In genomic region chr9:128218518-128219389, GRCh38 we compare ENCODE assay signal across 8 cellular contexts. TPM values are rescaled to one million over a fixed set of nuclear protein-coding genes. Genes with fewer than 3 reads are reported as not detected.
DNase-seq lines count a peak whose midpoint lies in the region; ATAC-seq and TF ChIP-seq lines count a peak whose summit lies in the region.

No MANE protein-coding gene starts in this region.

- H3K4me3 Mint-ChIP-seq in CD4-positive, alpha-beta T cell, result peak overlapping the region; percentile 69

- peak overlapping the region; percentile 28 for H3K27ac Mint-ChIP-seq in CD4-positive, alpha-beta T cell

- TF ChIP-seq CTCF in CD4-positive, alpha-beta T cell (IDR thresholded peaks at IDR 0.05), result no peak
- no peak for TF ChIP-seq CTCF in retinal pigment epithelial cell (conservative IDR thresholded peaks at IDR 0.05; ENCODE audit: low read depth, low read length)

- H3K36me3 Mint-ChIP-seq in CD4-positive, alpha-beta T cell (ENCODE audit: low read depth), result no peaks in the 10 kb centered on the region

- no peaks in the 10 kb centered on the region for H3K9me3 ChIP-seq in CD4-positive, alpha-beta T cell (ENCODE audit: control insufficient read depth, low read length)

- H3K27me3 Mint-ChIP-seq in CD4-positive, alpha-beta T cell, result no peaks in the 10 kb centered on the region

- H3K27me3 ChIP-seq in CD4-positive, alpha-beta T cell (ENCODE audit: control insufficient read depth, insufficient read depth, low read length), result no peaks in the 10 kb centered on the region

- no peak overlapping the region for H3K27ac ChIP-seq in CD4-positive, alpha-beta T cell (ENCODE audit: low read depth, low read length)

- H3K4me1 Mint-ChIP-seq in CD4-positive, alpha-beta T cell (ENCODE audit: low read depth), result peaks cover 12% of the 10 kb centered on the region

- intact Hi-C loops in CD4-positive, alpha-beta T cell (cut with DNase I, micrococcal nuclease), result loop anchor here in 1 of 2 experiments (2.0 kb wide), 2 partner anchors 14 to 32 kb away; no protein-coding TSS in a partner anchor

- CTCF ChIA-PET in CD4-positive, alpha-beta T cell (lab: Charles Lee), result interaction anchor here (1.0 kb wide), 1 partner anchor 31 kb away, joined by 3 read pairs; no protein-coding TSS in a partner anchor

- ATAC-seq in CD4-positive, alpha-beta T cell (ENCODE audit: poor library complexity), result peak; percentile 96
- ATAC-seq in GM21360 (IDR thresholded peaks at IDR 0.05; ENCODE audit: unreplicated experiment), result peak; percentile 84

- no peaks in the 10 kb centered on the region for H3K9me3 Mint-ChIP-seq in CD4-positive, alpha-beta T cell

- DNase-seq in CD4-positive, alpha-beta T cell, result peak; percentile 79 to 91 (median 87)
- DNase-seq in HuH-7.5 (ENCODE audit: low spot score), result peak; percentile 64
- DNase-seq in T-helper 22 cell (ENCODE audit: low read depth), result peak; percentile 82
- DNase-seq in astrocyte of the hippocampus (ENCODE audit: low read depth, low spot score), result peak; percentile 92
- peak in 50 of 51 donors; percentile 17 to 89 (median 70) for DNase-seq in hypothalamus (lab: John Stamatoyannopoulos, UW)
- DNase-seq in retinal pigment epithelial cell (ENCODE audit: low read depth), result peak; percentile 79
- no peak for DNase-seq in SHP77 treated with DMSO at 0.1 percent for 48 hours (lab: John Stamatoyannopoulos, UW)

- H3K4me3 ChIP-seq in retinal pigment epithelial cell (ENCODE audit: low read length), result peak overlapping the region; percentile 47

- POLR2A ChIA-PET in CD4-positive, alpha-beta T cell (lab: Charles Lee), result interaction anchor here (0.7 to 1.5 kb wide), 6 partner anchors 15 to 59 kb away, joined by 3 to 7 read pairs (median 4); partner anchors contain the start of genes BBLN, DNM1, GOLGA2 and SWI5

RNA-seq across cellular contexts. Expression of gene DNM1, which starts 15.6 kb away (rescaled TPM):
- total RNA-seq in CD4-positive, alpha-beta T cell, result 1 to 10 TPM; 1.8 to 2.5 TPM

RNA-seq across cellular contexts. Expression of gene CIZ1, which starts 27.4 kb away (rescaled TPM):
- 100 to 1,000 TPM; 106 to 107 TPM for total RNA-seq in CD4-positive, alpha-beta T cell

RNA-seq across cellular contexts. Expression of gene GOLGA2, which starts 57.1 kb away (rescaled TPM):
- total RNA-seq in CD4-positive, alpha-beta T cell, result 10 to 100 TPM; 44.3 to 48.3 TPM

RNA-seq across cellular contexts. Expression of gene SWI5, which starts 57.3 kb away (rescaled TPM):
- total RNA-seq in CD4-positive, alpha-beta T cell, result 1 to 10 TPM; 3.0 to 4.1 TPM

RNA-seq across cellular contexts. Expression of gene BBLN, which starts 58.7 kb away (rescaled TPM):
- 10 to 100 TPM; 53.6 to 55.9 TPM for total RNA-seq in CD4-positive, alpha-beta T cell
